Comparison of ENCODE assay signal across 25 cellular contexts in genomic region chr15:66069751-66070150, GRCh38.
DNase-seq lines count a peak whose midpoint lies in the region; ATAC-seq and TF ChIP-seq lines count a peak whose summit lies in the region.
"Had no signal": no experiment of that assay in that cellular context is flagged by ENCODE, and none has a peak within 500 bp of the region (broad histone marks: within the 10 kb centered on the region; RNA-seq: fewer than 3 reads in every experiment).

No MANE protein-coding gene starts in this region.

- H3K36me3 ChIP-seq in HCT116 (ENCODE audit: control insufficient read depth in 1 of 2, insufficient read depth in 2 of 2, low read length in 2 of 2) (no peaks in the 10 kb centered on the region), trophoblast cell (ENCODE audit: control insufficient read depth in 1 of 2, insufficient read depth in 2 of 2, low read length in 2 of 2) (no peaks in the 10 kb centered on the region)
- H3K36me3 ChIP-seq: SJCRH30 had no signal

- no TSS peak for BruUV-seq in HCT116 (replicated peaks; lab: Mats Ljungman, UMichigan)

- H3K9ac ChIP-seq in HCT116 (ENCODE audit: low read length) (no peak overlapping the region), trophoblast cell (ENCODE audit: low read length) (no peak overlapping the region)

- H2BK12ac ChIP-seq in trophoblast cell (ENCODE audit: low read length), result no peak overlapping the region

- H3K4me3 ChIP-seq in HCT116 (replicated peaks in 1 of 2; ENCODE audit: low read depth in 1 of 2, low read length in 2 of 2) (no peak overlapping the region), trophoblast cell (ENCODE audit: low read depth, low read length) (no peak overlapping the region)
- H3K4me3 ChIP-seq: PC-9, SJCRH30 had no signal

- H3K18ac ChIP-seq in trophoblast cell (ENCODE audit: low read length), result no peak overlapping the region

- H3K9me3 Mint-ChIP-seq in activated naive CD4-positive, alpha-beta T cell treated with anti-CD3 and anti-CD28 coated beads, Interleukin-2, amount 50 U/mL, for 72 hours, result no peaks in the 10 kb centered on the region
- H3K9me3 Mint-ChIP-seq: CD8-positive, alpha-beta T cell had no signal

- no peaks in the 10 kb centered on the region for H4K20me1 ChIP-seq in HCT116 (ENCODE audit: insufficient read depth)

- no peak overlapping the region for H2BK120ac ChIP-seq in trophoblast cell (ENCODE audit: insufficient read depth, low read length, poor library complexity)

- no peak for DNase-seq in HCT116 (ENCODE audit: low read depth, low spot score)
- DNase-seq in kidney tubule cell (ENCODE audit: low spot score), result peak; percentile 35
- DNase-seq in activated naive CD4-positive, alpha-beta T cell treated with anti-CD3 and anti-CD28 coated beads, Interleukin-2, amount 50 U/mL, for 72 hours (ENCODE audit: low spot score in 2 of 2), result no peak
- no peak for DNase-seq in trophoblast cell
- DNase-seq in activated T-cell treated with anti-CD3 and anti-CD28 coated beads, Interleukin-2, amount 50 U/mL, for 48 hours, result no peak
- DNase-seq: Caco-2; CD8-positive, alpha-beta T cell; DMS 273 treated with DMSO at 0.1 percent for 48 hours; DMS79; GF-D8; H7; Karpas-422; NCI-H1092 treated with DMSO at 0.1 percent for 48 hours; NCI-H1436 treated with DMSO at 0.1 percent for 48 hours; NCI-H187 treated with DMSO at 0.1 percent for 48 hours; NCI-H2107; NCI-H446; NCI-H526; SJCRH30 had no signal

- no peak overlapping the region for H4K91ac ChIP-seq in trophoblast cell (ENCODE audit: low read depth, low read length)

- H4K8ac ChIP-seq in trophoblast cell (ENCODE audit: low read depth, low read length), result no peak overlapping the region

- no CpG with 5 or more reads among the region's 2 CpGs for WGBS in trophoblast cell (ENCODE audit: extremely low coverage, insufficient coverage, insufficient read length)

- TF ChIP-seq POLR2A in HCT116 (IDR thresholded peaks at IDR 0.05; ENCODE audit: borderline replicate concordance, extremely low read depth, insufficient read depth, insufficient read length), result no peak

- peak overlapping the region; percentile 14; the same call in 1 of the 2 replicates for H3K4me2 ChIP-seq in HCT116 (ENCODE audit: low read length)
- no peak overlapping the region for H3K4me2 ChIP-seq in trophoblast cell (ENCODE audit: low read length)
- H3K4me2 ChIP-seq: PC-9 had no signal

- RAD21 ChIA-PET in HCT116 (lab: Charles Lee; ENCODE audit: low non-redundant PET in 1 of 2, low total read pairs in 2 of 2, uncharacterized antibody in 2 of 2, unreplicated experiment in 2 of 2), result no interaction called here

- intact Hi-C loops in HCT116 (cut with micrococcal nuclease), result no loop called here

- no peak overlapping the region for H2AFZ ChIP-seq in HCT116 (ENCODE audit: low read depth, low read length, poor library complexity, severe bottlenecking)
- no peak overlapping the region for H2AFZ ChIP-seq in trophoblast cell (ENCODE audit: insufficient read depth, low read length, poor library complexity)
- H2AFZ ChIP-seq: PC-9 had no signal

- H3K4ac ChIP-seq in trophoblast cell (ENCODE audit: low read depth, low read length), result no peak overlapping the region

- no peak overlapping the region for H2AK5ac ChIP-seq in trophoblast cell (ENCODE audit: low read length)

- H3K9me3 ChIP-seq in HCT116 (ENCODE audit: control insufficient read depth in 1 of 2, insufficient read depth in 1 of 2, low read depth in 1 of 2, low read length in 2 of 2), result no peaks in the 10 kb centered on the region
- H3K9me3 ChIP-seq in trophoblast cell (ENCODE audit: insufficient read depth, low read depth, low read length), result no peaks in the 10 kb centered on the region
- H3K9me3 ChIP-seq: Caco-2, SJCRH30 had no signal

- peaks cover 3 to 8% of the 10 kb centered on the region in 2 experiments; a peak in 2 of 4 replicates for H3K4me1 ChIP-seq in HCT116 (ENCODE audit: control insufficient read depth in 1 of 2, insufficient read depth in 2 of 2, low read length in 2 of 2)
- H3K4me1 ChIP-seq in trophoblast cell (ENCODE audit: control insufficient read depth in 1 of 2, insufficient read depth in 2 of 2, low read length in 2 of 2), result peaks cover 0 to 2% of the 10 kb centered on the region in 2 experiments
- H3K4me1 ChIP-seq: Caco-2, SJCRH30 had no signal

- no peak overlapping the region for H4K12ac ChIP-seq in trophoblast cell (ENCODE audit: low read depth, low read length)

- H3K14ac ChIP-seq in trophoblast cell (ENCODE audit: low read length), result no peak overlapping the region

- H3K27me3 ChIP-seq in HCT116 (ENCODE audit: insufficient read depth, low read length) (no peaks in the 10 kb centered on the region), trophoblast cell (ENCODE audit: insufficient read depth, low read length) (no peaks in the 10 kb centered on the region)
- H3K27me3 ChIP-seq: SJCRH30 had no signal

- no peak overlapping the region for H3K27ac ChIP-seq in HCT116 (ENCODE audit: low read depth, low read length)
- peak overlapping the region; percentile 24; the same call in 1 of the 2 replicates for H3K27ac ChIP-seq in VCaP
- H3K27ac ChIP-seq in trophoblast cell (ENCODE audit: low read depth, low read length), result no peak overlapping the region
- H3K27ac ChIP-seq: C4-2B, PC-9, SJCRH30 had no signal

- H3K36me3 Mint-ChIP-seq in activated naive CD4-positive, alpha-beta T cell treated with anti-CD3 and anti-CD28 coated beads, Interleukin-2, amount 50 U/mL, for 72 hours, result no peaks in the 10 kb centered on the region
- H3K36me3 Mint-ChIP-seq: CD8-positive, alpha-beta T cell had no signal

- H2BK5ac ChIP-seq in trophoblast cell (ENCODE audit: low read depth, low read length, poor library complexity), result no peak overlapping the region

- POLR2A ChIA-PET in HCT116 (lab: Charles Lee), result no interaction called here

- no peak overlapping the region for H3K27ac Mint-ChIP-seq in activated naive CD4-positive, alpha-beta T cell treated with anti-CD3 and anti-CD28 coated beads, Interleukin-2, amount 50 U/mL, for 72 hours
- H3K27ac Mint-ChIP-seq: B cell; CD8-positive, alpha-beta T cell had no signal

- CTCF ChIA-PET in HCT116 (lab: Charles Lee), result no interaction called here

- no peak overlapping the region for H3K23ac ChIP-seq in trophoblast cell (ENCODE audit: low read length)

- TF ChIP-seq CTCF in HCT116 (IDR thresholded peaks at IDR 0.05 in 2 of 3, conservative IDR thresholded peaks at IDR 0.05 in 1 of 3; ENCODE audit: borderline replicate concordance in 1 of 3, insufficient read depth in 1 of 3, low read depth in 2 of 3, low read length in 2 of 3), result no peak
- TF ChIP-seq CTCF in VCaP (conservative IDR thresholded peaks at IDR 0.05), result no peak

- TF ChIP-seq RAD21 in HCT116 (IDR thresholded peaks at IDR 0.05; ENCODE audit: low read depth), result no peak

- no peaks in the 10 kb centered on the region for H3K9me2 ChIP-seq in HCT116 (ENCODE audit: insufficient read depth)

- ATAC-seq in HCT116, result no peak
- no peak for ATAC-seq in activated naive CD4-positive, alpha-beta T cell treated with anti-CD3 and anti-CD28 coated beads, Interleukin-2, amount 50 U/mL, for 72 hours
- ATAC-seq in HG02610 (IDR thresholded peaks at IDR 0.05; ENCODE audit: unreplicated experiment), result no peak
- ATAC-seq: CD8-positive, alpha-beta T cell; Right ventricle myocardium inferior had no signal

- H3K79me2 ChIP-seq in HCT116 (ENCODE audit: insufficient read depth, low read length) (no peaks in the 10 kb centered on the region), trophoblast cell (ENCODE audit: control insufficient read depth, insufficient read depth, low read length, poor library complexity) (no peaks in the 10 kb centered on the region)

- H3K79me1 ChIP-seq in trophoblast cell (ENCODE audit: low read length), result no peaks in the 10 kb centered on the region

TF ChIP-seq in HCT116, 20 proteins besides CTCF, POLR2A, EP300 and RAD21 (continues in another document):
- TF ChIP-seq ZBTB33 (IDR thresholded peaks at IDR 0.05; ENCODE audit: extremely low read depth, insufficient replicate concordance, low read length), result no peak
- TF ChIP-seq CEBPB (IDR thresholded peaks at IDR 0.05; ENCODE audit: low read depth), result no peak
- no peak for TF ChIP-seq MAX (IDR thresholded peaks at IDR 0.05)
- no peak for TF ChIP-seq YY1 (IDR thresholded peaks at IDR 0.05; ENCODE audit: extremely low read depth, insufficient replicate concordance, low read depth, low read length)
